In the genomic region with DNA sequence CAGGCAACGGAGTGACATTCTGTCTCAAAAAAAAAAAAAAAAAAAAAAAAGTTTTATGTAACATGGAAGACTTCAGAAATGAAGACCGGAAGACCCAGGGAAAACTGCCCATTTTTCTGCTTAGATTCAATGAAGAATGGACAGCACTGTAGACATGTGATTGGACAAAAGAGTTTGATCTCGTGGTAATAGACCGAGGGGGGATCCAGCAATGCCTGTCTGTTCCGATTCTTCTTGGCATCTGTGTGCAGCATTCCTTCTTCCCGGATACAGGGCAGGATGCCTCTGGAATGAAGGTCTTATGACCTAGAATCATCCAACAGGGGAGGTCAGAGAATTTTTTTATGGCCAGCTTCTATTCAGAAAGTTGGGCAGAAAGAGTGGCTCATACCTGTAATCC, we compare ENCODE assay signal across 23 cellular contexts. TPM values are rescaled to one million over a fixed set of nuclear protein-coding genes. Genes with fewer than 3 reads are reported as not detected.
DNase-seq lines count a peak whose midpoint lies in the region; ATAC-seq and TF ChIP-seq lines count a peak whose summit lies in the region.
"Had no signal": no experiment of that assay in that cellular context is flagged by ENCODE, and none has a peak within 500 bp of the region (broad histone marks: within the 10 kb centered on the region; RNA-seq: fewer than 3 reads in every experiment).

No MANE protein-coding gene starts in this region.

- peaks cover 72% of the 10 kb centered on the region for H3K4me1 Mint-ChIP-seq in activated T-cell treated with anti-CD3 and anti-CD28 coated beads, Interleukin-2, amount 50 U/mL, for 24 hours (ENCODE audit: low read depth)
- H3K4me1 Mint-ChIP-seq in activated T-cell treated with anti-CD3 and anti-CD28 coated beads, Interleukin-2, amount 50 U/mL, for 4 hours (ENCODE audit: low read depth), result peaks cover 74% of the 10 kb centered on the region
- H3K4me1 Mint-ChIP-seq in activated naive CD8-positive, alpha-beta T cell treated with anti-CD3 and anti-CD28 coated beads for 36 hours, result peaks cover 62% of the 10 kb centered on the region
- H3K4me1 Mint-ChIP-seq in stimulated activated memory B cell treated with anti-CD40 and anti-IgM and Interleukin-4, amounts not matched to agents 10 μg/mL and 1 μg/mL and 100 μg/mL, for 72 hours, result peaks cover 43% of the 10 kb centered on the region

- H3K36me3 Mint-ChIP-seq in activated T-cell treated with anti-CD3 and anti-CD28 coated beads, Interleukin-2, amount 50 U/mL, for 24 hours (ENCODE audit: low read depth), result peaks cover 2% of the 10 kb centered on the region
- no peaks in the 10 kb centered on the region for H3K36me3 Mint-ChIP-seq in activated T-cell treated with anti-CD3 and anti-CD28 coated beads, Interleukin-2, amount 50 U/mL, for 4 hours (ENCODE audit: insufficient read depth)
- H3K36me3 Mint-ChIP-seq in activated naive CD8-positive, alpha-beta T cell treated with anti-CD3 and anti-CD28 coated beads for 36 hours, result peaks cover 15% of the 10 kb centered on the region
- H3K36me3 Mint-ChIP-seq in stimulated activated memory B cell treated with anti-CD40 and anti-IgM and Interleukin-4, amounts not matched to agents 10 μg/mL and 1 μg/mL and 100 μg/mL, for 72 hours, result no peaks in the 10 kb centered on the region
- H3K36me3 Mint-ChIP-seq: CD4-positive, CD25-positive, alpha-beta regulatory T cell had no signal

- ATAC-seq in activated T-cell treated with anti-CD3 and anti-CD28 coated beads, Interleukin-2, amount 50 U/mL, for 4 hours, result no peak
- ATAC-seq in Panc1 (no peak), HG03095 (IDR thresholded peaks at IDR 0.05; ENCODE audit: unreplicated experiment) (no peak), GM19467 (IDR thresholded peaks at IDR 0.05; ENCODE audit: unreplicated experiment) (no peak)
- ATAC-seq in stimulated activated memory B cell treated with anti-CD40 and anti-IgM and Interleukin-4, amounts not matched to agents 10 μg/mL and 1 μg/mL and 100 μg/mL, for 72 hours, result no peak

- peak overlapping the region; percentile 64 for H3K4me3 Mint-ChIP-seq in activated T-cell treated with anti-CD3 and anti-CD28 coated beads, Interleukin-2, amount 50 U/mL, for 24 hours
- no peak overlapping the region for H3K4me3 Mint-ChIP-seq in activated T-cell treated with anti-CD3 and anti-CD28 coated beads, Interleukin-2, amount 50 U/mL, for 4 hours
- peak overlapping the region; percentile 80 for H3K4me3 Mint-ChIP-seq in activated naive CD8-positive, alpha-beta T cell treated with anti-CD3 and anti-CD28 coated beads for 36 hours
- H3K4me3 Mint-ChIP-seq in stimulated activated memory B cell treated with anti-CD40 and anti-IgM and Interleukin-4, amounts not matched to agents 10 μg/mL and 1 μg/mL and 100 μg/mL, for 72 hours, result no peak overlapping the region

- intact Hi-C loops in Panc1 (cut with micrococcal nuclease; ENCODE audit: unreplicated experiment), result no loop called here

- CTCF ChIA-PET in Panc1 (lab: Charles Lee), result no interaction called here

- H3K27ac Mint-ChIP-seq in activated T-cell treated with anti-CD3 and anti-CD28 coated beads, Interleukin-2, amount 50 U/mL, for 24 hours, result peak overlapping the region; percentile 97
- H3K27ac Mint-ChIP-seq in activated naive CD8-positive, alpha-beta T cell treated with anti-CD3 and anti-CD28 coated beads for 36 hours, result peak overlapping the region; percentile 99
- peak overlapping the region; percentile 83 for H3K27ac Mint-ChIP-seq in stimulated activated memory B cell treated with anti-CD40 and anti-IgM and Interleukin-4, amounts not matched to agents 10 μg/mL and 1 μg/mL and 100 μg/mL, for 72 hours

- H3K4me1 ChIP-seq in Panc1 (ENCODE audit: control insufficient read depth, insufficient read depth, low read length), result peaks cover 47% of the 10 kb centered on the region
- no peaks in the 10 kb centered on the region for H3K4me1 ChIP-seq in SJCRH30

- POLR2A ChIA-PET in Panc1 (lab: Charles Lee), result interaction anchor here (0.7 kb wide), 1 partner anchor 44 kb away, joined by 7 read pairs; no protein-coding TSS in a partner anchor

- H3K9me3 ChIP-seq in Panc1 (ENCODE audit: control insufficient read depth, insufficient read depth, low read depth, low read length) (no peaks in the 10 kb centered on the region), SJCRH30 (replicated peaks) (no peaks in the 10 kb centered on the region)
- H3K9me3 ChIP-seq: thoracic aorta had no signal

- TF ChIP-seq CTCF in Panc1 (IDR thresholded peaks at IDR 0.05), result no peak

- BruUV-seq in Panc1 (replicated peaks; lab: Mats Ljungman, UMichigan), result no TSS peak

- H3K36me3 ChIP-seq in Panc1 (ENCODE audit: control insufficient read depth, insufficient read depth, low read length) (peaks cover under 1% of the 10 kb centered on the region; the same call in 1 of the 2 replicates), SJCRH30 (no peaks in the 10 kb centered on the region)
- H3K36me3 ChIP-seq: thoracic aorta had no signal

- H3K27ac ChIP-seq in Panc1 (ENCODE audit: low read length) (0 out of 2 replicates have a peak overlapping the region, but pooled peaks have one; percentile 1), SJCRH30 (no peak overlapping the region)
- H3K27ac ChIP-seq: thoracic aorta had no signal

- H3K4me3 ChIP-seq in Panc1 (ENCODE audit: low read depth in 2 of 2, low read length in 2 of 2) (no peak overlapping the region), SJCRH30 (no peak overlapping the region)
- H3K4me3 ChIP-seq: thoracic aorta had no signal

- no peaks in the 10 kb centered on the region for H3K27me3 Mint-ChIP-seq in activated T-cell treated with anti-CD3 and anti-CD28 coated beads, Interleukin-2, amount 50 U/mL, for 24 hours
- no peaks in the 10 kb centered on the region for H3K27me3 Mint-ChIP-seq in activated T-cell treated with anti-CD3 and anti-CD28 coated beads, Interleukin-2, amount 50 U/mL, for 4 hours (ENCODE audit: low read depth)
- H3K27me3 Mint-ChIP-seq in activated naive CD8-positive, alpha-beta T cell treated with anti-CD3 and anti-CD28 coated beads for 36 hours, result no peaks in the 10 kb centered on the region
- no peaks in the 10 kb centered on the region for H3K27me3 Mint-ChIP-seq in stimulated activated memory B cell treated with anti-CD40 and anti-IgM and Interleukin-4, amounts not matched to agents 10 μg/mL and 1 μg/mL and 100 μg/mL, for 72 hours
- H3K27me3 Mint-ChIP-seq: CD4-positive, CD25-positive, alpha-beta regulatory T cell had no signal

- no peaks in the 10 kb centered on the region for H3K27me3 ChIP-seq in Panc1 (ENCODE audit: control insufficient read depth, insufficient read depth, low read length)
- no peaks in the 10 kb centered on the region for H3K27me3 ChIP-seq in SJCRH30

- no peaks in the 10 kb centered on the region for H3K9me3 Mint-ChIP-seq in activated T-cell treated with anti-CD3 and anti-CD28 coated beads, Interleukin-2, amount 50 U/mL, for 24 hours
- H3K9me3 Mint-ChIP-seq in activated T-cell treated with anti-CD3 and anti-CD28 coated beads, Interleukin-2, amount 50 U/mL, for 4 hours, result no peaks in the 10 kb centered on the region
- H3K9me3 Mint-ChIP-seq in activated naive CD8-positive, alpha-beta T cell treated with anti-CD3 and anti-CD28 coated beads for 36 hours, result no peaks in the 10 kb centered on the region
- H3K9me3 Mint-ChIP-seq in stimulated activated memory B cell treated with anti-CD40 and anti-IgM and Interleukin-4, amounts not matched to agents 10 μg/mL and 1 μg/mL and 100 μg/mL, for 72 hours, result no peaks in the 10 kb centered on the region
- H3K9me3 Mint-ChIP-seq: CD4-positive, CD25-positive, alpha-beta regulatory T cell had no signal

- in situ Hi-C loops in Panc1 (cut with HindIII; ENCODE audit: low pct_unique_long_range_greater_than_20kb, low sequenced_read_pairs), result no loop called here

- no peak for DNase-seq in activated T-cell treated with anti-CD3 and anti-CD28 coated beads, Interleukin-2, amount 50 U/mL, for 24 hours
- no peak for DNase-seq in activated T-cell treated with anti-CD3 and anti-CD28 coated beads, Interleukin-2, amount 50 U/mL, for 4 hours
- DNase-seq in Panc1 (ENCODE audit: low read depth, low spot score) (no peak), SJCRH30 (no peak)
- no peak for DNase-seq in activated naive CD8-positive, alpha-beta T cell treated with anti-CD3 and anti-CD28 coated beads for 36 hours
- DNase-seq: activated CD4-positive, CD25-positive, alpha-beta regulatory T cell; AML-193; caudate nucleus; cortex of kidney; effector memory CD4-positive, alpha-beta T cell; EL; hypothalamus; mammary epithelial cell; NCI-H1092; NCI-H1694 treated with DMSO at 0.1 percent for 48 hours; NCI-H446 treated with DMSO at 0.1 percent for 48 hours; NCI-H82; stimulated activated naive CD4-positive, alpha-beta T cell had no signal

RNA-seq across cellular contexts. Expression of a gene that starts 5.6 kb away (rescaled TPM):
- 10 to 100 TPM; 30.3 to 35.2 (median 33.7) TPM for total RNA-seq in activated T-cell treated with anti-CD3 and anti-CD28 coated beads, Interleukin-2, amount 50 U/mL, for 4 hours
- total RNA-seq in Panc1 (2021; ENCODE audit: unreplicated experiment), result 75.2 TPM
- 19.4 TPM for polyA plus RNA-seq in Panc1 (2012; ENCODE audit: insufficient read length)
- 10 to 100 TPM; 63.8 to 76.2 TPM for total RNA-seq in activated naive CD8-positive, alpha-beta T cell treated with anti-CD3 and anti-CD28 coated beads for 36 hours
- total RNA-seq in SJCRH30 (2014; rRNA removed; shearing (Covaris generic)), result 2.3 and 2.9 TPM in 2 replicates

Comparison
In these comparisons a context has a peak if more than half of its experiments do, and no peak if none do; other contexts are left out.
1. H3K4me3 Mint-ChIP-seq: peak in activated T-cell treated with anti-CD3 and anti-CD28 coated beads, Interleukin-2, amount 50 U/mL, for 24 hours (single experiment) and activated naive CD8-positive, alpha-beta T cell treated with anti-CD3 and anti-CD28 coated beads for 36 hours (single experiment); none in activated T-cell treated with anti-CD3 and anti-CD28 coated beads, Interleukin-2, amount 50 U/mL, for 4 hours (single experiment) and stimulated activated memory B cell treated with anti-CD40 and anti-IgM and Interleukin-4, amounts not matched to agents 10 μg/mL and 1 μg/mL and 100 μg/mL, for 72 hours (single experiment).
2. Peak in every context shown above with its lines, with median percentiles within 50 percentile points of each other: H3K27ac Mint-ChIP-seq.